Comparison of ENCODE assay signal across 11 cellular contexts in the genomic region with DNA sequence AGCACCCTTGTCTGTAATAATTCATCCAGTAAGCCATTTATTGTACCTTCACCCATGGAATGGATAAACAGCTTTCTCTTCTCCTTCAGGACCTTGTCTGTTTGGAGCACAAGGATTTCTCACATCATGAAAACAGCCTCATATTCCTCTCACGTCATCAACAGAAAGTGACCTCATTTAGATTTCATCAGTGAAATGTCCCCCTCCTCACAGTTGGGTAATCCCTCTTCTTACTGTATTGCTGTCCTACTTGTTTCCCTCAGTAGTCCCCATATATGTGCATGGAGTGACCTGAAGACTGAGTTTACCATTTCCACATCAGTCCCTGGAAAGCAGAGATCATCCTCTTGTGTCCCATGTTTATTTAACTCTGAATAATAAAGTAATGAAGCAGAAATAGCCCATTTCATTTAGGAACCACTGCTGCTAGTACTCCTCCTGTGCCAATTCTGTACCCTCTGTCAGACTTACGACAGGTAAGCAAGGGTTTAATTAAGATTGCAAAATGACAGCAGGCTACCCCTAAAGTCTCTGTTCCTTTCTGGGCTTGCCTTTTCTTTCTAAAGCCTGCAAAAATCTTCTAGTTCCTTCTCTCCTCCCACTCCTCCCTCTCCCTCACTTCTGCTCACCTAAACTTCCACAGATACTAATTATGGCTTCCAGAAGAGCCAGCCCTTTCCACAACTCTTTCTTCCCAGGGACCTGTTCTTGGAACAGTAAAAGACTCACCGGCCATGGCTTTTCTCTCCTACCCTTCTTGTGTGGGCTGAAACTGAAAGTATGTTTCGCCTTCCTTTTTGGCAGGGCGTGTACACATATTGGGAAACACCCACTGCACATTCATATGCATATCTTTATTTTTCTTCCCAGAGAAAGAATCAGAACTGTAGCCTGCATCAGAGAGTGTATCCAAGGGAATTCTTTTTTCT. TPM values are rescaled to one million over a fixed set of nuclear protein-coding genes. Genes with fewer than 3 reads are reported as not detected.
DNase-seq lines count a peak whose midpoint lies in the region; ATAC-seq and TF ChIP-seq lines count a peak whose summit lies in the region.
"Not testable (repeated sequence)": the region's sequence is repeated elsewhere in the genome, so short reads cannot be mapped to it uniquely, and the experiment has no call there.
"Had no signal": no experiment of that assay in that cellular context is flagged by ENCODE, and none has a peak within 500 bp of the region (broad histone marks: within the 10 kb centered on the region; RNA-seq: fewer than 3 reads in every experiment).

Gene CARD16 (minus strand): TSS at position 774 of the 929 bp plus-strand sequence. CDS start 38 bp downstream, at position 736.

- not testable (repeated sequence) for H3K27me3 Mint-ChIP-seq in CD4-positive, alpha-beta T cell; effector memory CD8-positive, alpha-beta T cell

- not testable (repeated sequence) for TF ChIP-seq CTCF in CD4-positive, alpha-beta T cell (IDR thresholded peaks at IDR 0.05)

- H3K4me1 Mint-ChIP-seq in CD4-positive, alpha-beta T cell (ENCODE audit: low read depth), result peaks cover 65% of the 10 kb centered on the region
- peaks cover 30 to 43% of the 10 kb centered on the region in 2 donors for H3K4me1 Mint-ChIP-seq in effector memory CD8-positive, alpha-beta T cell (ENCODE audit: low read depth in 2 of 2)

- peak within 1 kb of the TSS; percentile 98 for H3K4me3 Mint-ChIP-seq in CD4-positive, alpha-beta T cell
- H3K4me3 Mint-ChIP-seq in effector memory CD8-positive, alpha-beta T cell, result peak within 1 kb of the TSS; percentile 86 to 95

- not testable (repeated sequence) for H3K9me3 Mint-ChIP-seq in CD4-positive, alpha-beta T cell; effector memory CD8-positive, alpha-beta T cell

- CTCF ChIA-PET in CD4-positive, alpha-beta T cell (lab: Charles Lee), result not testable (repeated sequence)

- peak; percentile 89 for ATAC-seq in CD4-positive, alpha-beta T cell (ENCODE audit: poor library complexity)
- ATAC-seq in GM19372 (IDR thresholded peaks at IDR 0.05; ENCODE audit: low read depth, unreplicated experiment), result peak; percentile 99
- peak; percentile 99 for ATAC-seq in HG03045 (IDR thresholded peaks at IDR 0.05; ENCODE audit: unreplicated experiment)
- peak; percentile 87 for ATAC-seq in effector memory CD8-positive, alpha-beta T cell (replicated peaks)

- H3K36me3 Mint-ChIP-seq in CD4-positive, alpha-beta T cell (ENCODE audit: low read depth), result peaks cover 48% of the 10 kb centered on the region
- H3K36me3 Mint-ChIP-seq in effector memory CD8-positive, alpha-beta T cell (ENCODE audit: insufficient read depth), result peaks cover 22% of the 10 kb centered on the region

- DNase-seq in CD4-positive, alpha-beta T cell, result peak in 6 of 10 experiments; percentile 5 to 28 (median 16)
- DNase-seq in NOMO-1 treated with DMSO at 0.1 percent for 48 hours (lab: John Stamatoyannopoulos, UW; ENCODE audit: unreplicated experiment) (peak; percentile 64), activated T-cell treated with anti-CD3 and anti-CD28 coated beads for 24 hours (ENCODE audit: low read depth) (peak; percentile 30), medulla oblongata (ENCODE audit: extremely low spot score) (peak; percentile 61)
- peak; percentile 22 to 34 (median 32) for DNase-seq in effector memory CD8-positive, alpha-beta T cell
- peak; percentile 8 for DNase-seq in stimulated activated CD8-positive, alpha-beta memory T cell treated with anti-CD3 and anti-CD28 coated beads, Interleukin-15, amount 100 ng/mL, for 1 hour (ENCODE audit: low read depth)

- H3K27ac ChIP-seq in CD4-positive, alpha-beta T cell (ENCODE audit: low read depth, low read length), result peak within 1 kb of the TSS; percentile 61

- H3K9me3 ChIP-seq in CD4-positive, alpha-beta T cell (ENCODE audit: control insufficient read depth, low read length), result not testable (repeated sequence)

- H3K27ac Mint-ChIP-seq in CD4-positive, alpha-beta T cell, result peak within 1 kb of the TSS; percentile 91
- peak within 1 kb of the TSS; percentile 97 to 98 for H3K27ac Mint-ChIP-seq in effector memory CD8-positive, alpha-beta T cell

- not testable (repeated sequence) for H3K27me3 ChIP-seq in CD4-positive, alpha-beta T cell (ENCODE audit: control insufficient read depth, insufficient read depth, low read length)

- POLR2A ChIA-PET in CD4-positive, alpha-beta T cell (lab: Charles Lee), result interaction anchor here (1.4 to 1.8 kb wide), 2 partner anchors 9 to 10 kb away, joined by 3 to 9 read pairs; partner anchors contain the start of gene CASP1

- intact Hi-C loops in CD4-positive, alpha-beta T cell (cut with DNase I, micrococcal nuclease), result not testable (repeated sequence)

RNA-seq across cellular contexts. Expression of gene CARD16, which starts in this region (rescaled TPM):
- total RNA-seq in CD4-positive, alpha-beta T cell, result 10 to 100 TPM; 22.4 to 23.6 TPM
- total RNA-seq: cardiac muscle cell, neural crest cell, PC-3 had no signal

Comparison
In these comparisons a context has a peak if more than half of its experiments do, and no peak if none do; other contexts are left out.
1. Peak in every context shown above with its lines: DNase-seq, ATAC-seq and H3K27ac ChIP-seq.
2. DNase-seq: peak in every context shown above with its lines; median percentile 64 in NOMO-1 treated with DMSO at 0.1 percent for 48 hours; 61 in medulla oblongata; 32 in effector memory CD8-positive, alpha-beta T cell; 30 in activated T-cell treated with anti-CD3 and anti-CD28 coated beads for 24 hours; 16 in CD4-positive, alpha-beta T cell; 8 in stimulated activated CD8-positive, alpha-beta memory T cell treated with anti-CD3 and anti-CD28 coated beads, Interleukin-15, amount 100 ng/mL, for 1 hour.